Comparison of ENCODE assay signal across 34 cellular contexts in genomic region chr5:109838157-109838556, GRCh38.
"Had no signal": no experiment of that assay in that cellular context is flagged by ENCODE, and none has a peak within 500 bp of the region (broad histone marks: within the 10 kb centered on the region; RNA-seq: fewer than 3 reads in every experiment).

No MANE protein-coding gene starts in this region.

- H2AFZ ChIP-seq: hepatocyte, parathyroid adenoma had no signal

- H3K79me2 ChIP-seq: hepatocyte, parathyroid adenoma had no signal

- H3K4me3 ChIP-seq: cardiac muscle cell, coronary artery, dorsolateral prefrontal cortex, gastroesophageal sphincter, hepatocyte, right atrium auricular region, smooth muscle cell, stomach, tibial artery, upper lobe of right lung had no signal

- H3K4me1 ChIP-seq: gastroesophageal sphincter, right atrium auricular region, stomach, tibial artery, upper lobe of right lung had no signal

- H3K9me3 ChIP-seq: gastroesophageal sphincter, right atrium auricular region, stomach, tibial artery, upper lobe of right lung had no signal

- DNase-seq: activated CD4-positive, alpha-beta T cell treated with anti-CD3 and anti-CD28 coated beads for 48 hours; activated CD4-positive, alpha-beta T cell treated with anti-CD3 and anti-CD28 coated beads, Interleukin-2, amount 50 U/mL, for 48 hours; activated CD8-positive, alpha-beta memory T cell treated with anti-CD3 and anti-CD28 coated beads for 24 hours; activated effector memory CD4-positive, alpha-beta T cell treated with Interleukin-2 at 50 U/mL for 16 hours; activated naive CD4-positive, alpha-beta T cell treated with Interleukin-2 at 50 U/mL for 16 hours; aorta; dorsolateral prefrontal cortex; effector memory CD8-positive, alpha-beta T cell; left cardiac atrium; left ventricle myocardium superior; mammary epithelial cell; naive B cell; occipital lobe; stimulated activated CD4-positive, alpha-beta T cell treated with anti-CD3 and anti-CD28 coated beads, Interleukin-1b, Interleukin-23, amount 100 ng/mL, for 48 hours; stimulated activated CD4-positive, alpha-beta T cell treated with anti-CD3 and anti-CD28 coated beads, Interleukin-4, amount 100 ng/mL, for 4 hours; stimulated activated CD8-positive, alpha-beta memory T cell treated with anti-CD3 and anti-CD28 coated beads, Interleukin-4, amount 100 ng/mL, for 48 hours; stomach; tibial artery; upper lobe of right lung had no signal

- H3K27me3 Mint-ChIP-seq: activated naive CD8-positive, alpha-beta T cell; brain; effector memory CD8-positive, alpha-beta T cell; naive B cell; stimulated activated memory B cell treated with anti-CD40 and anti-IgM and Interleukin-4, amounts not matched to agents 10 μg/mL and 1 μg/mL and 100 μg/mL, for 72 hours had no signal

- H3K36me3 ChIP-seq: cardiac muscle cell had no signal

- H3K4me1 Mint-ChIP-seq: brain; mesothelial cell of epicardium; naive B cell; stimulated activated memory B cell treated with anti-CD40 and anti-IgM and Interleukin-4, amounts not matched to agents 10 μg/mL and 1 μg/mL and 100 μg/mL, for 72 hours had no signal

- H3K4me2 ChIP-seq: hepatocyte, smooth muscle cell had no signal

- H3K9ac ChIP-seq: parathyroid adenoma had no signal

- H3K27me3 ChIP-seq: cardiac muscle cell, dorsolateral prefrontal cortex, gastroesophageal sphincter, hepatocyte, right atrium auricular region, stomach, tibial artery, upper lobe of right lung had no signal

- ATAC-seq: activated CD4-positive, CD25-positive, alpha-beta regulatory T cell treated with anti-CD3 and anti-CD28 coated beads, Interleukin-2, amount 50 U/mL, for 24 hours; effector memory CD8-positive, alpha-beta T cell; gastroesophageal sphincter; left cardiac atrium; left ventricle myocardium superior; stimulated activated memory B cell treated with anti-CD40 and anti-IgM and Interleukin-4, amounts not matched to agents 10 μg/mL and 1 μg/mL and 100 μg/mL, for 72 hours; upper lobe of right lung had no signal

- FAIRE-seq: endothelial cell of umbilical vein, keratinocyte had no signal

- H3K27ac Mint-ChIP-seq: activated naive CD8-positive, alpha-beta T cell; brain; mesothelial cell of epicardium; naive B cell; stimulated activated memory B cell treated with anti-CD40 and anti-IgM and Interleukin-4, amounts not matched to agents 10 μg/mL and 1 μg/mL and 100 μg/mL, for 72 hours had no signal

- H3K27ac ChIP-seq: cardiac muscle cell, coronary artery, gastroesophageal sphincter, hepatocyte, parathyroid adenoma, right atrium auricular region, stomach, tibial artery, upper lobe of right lung had no signal

- H3K9me3 Mint-ChIP-seq: effector memory CD8-positive, alpha-beta T cell; stimulated activated memory B cell treated with anti-CD40 and anti-IgM and Interleukin-4, amounts not matched to agents 10 μg/mL and 1 μg/mL and 100 μg/mL, for 72 hours had no signal

- H3K4me3 Mint-ChIP-seq: activated naive CD8-positive, alpha-beta T cell; brain; effector memory CD8-positive, alpha-beta T cell; mesothelial cell of epicardium; naive B cell; neural crest cell; stimulated activated memory B cell treated with anti-CD40 and anti-IgM and Interleukin-4, amounts not matched to agents 10 μg/mL and 1 μg/mL and 100 μg/mL, for 72 hours had no signal
